9 cellular contexts compared by ENCODE assay signal in genomic region chr9:129900263-129901041, GRCh38.
DNase-seq lines count a peak whose midpoint lies in the region; ATAC-seq and TF ChIP-seq lines count a peak whose summit lies in the region.
"Had no signal": no experiment of that assay in that cellular context is flagged by ENCODE, and none has a peak within 500 bp of the region (broad histone marks: within the 10 kb centered on the region; RNA-seq: fewer than 3 reads in every experiment).

No MANE protein-coding gene starts in this region.

- no peak for TF ChIP-seq POLR2A in GM18505 (IDR thresholded peaks at IDR 0.05; ENCODE audit: borderline replicate concordance, extremely low read depth, insufficient read depth, insufficient read length)

- no peak for TF ChIP-seq CTCF in glutamatergic neuron (IDR thresholded peaks at IDR 0.05; ENCODE audit: partially characterized antibody, unreplicated experiment)

- no peaks in the 10 kb centered on the region for H3K36me3 Mint-ChIP-seq in glutamatergic neuron (ENCODE audit: unreplicated experiment)

- no peak overlapping the region for H3K4me3 Mint-ChIP-seq in glutamatergic neuron (ENCODE audit: unreplicated experiment)
- H3K4me3 Mint-ChIP-seq: nephron had no signal

- H3K4me1 Mint-ChIP-seq in glutamatergic neuron (ENCODE audit: low read depth, unreplicated experiment): peaks cover 6% of the 10 kb centered on the region
- H3K4me1 Mint-ChIP-seq: nephron had no signal

- ATAC-seq in GM18508 (IDR thresholded peaks at IDR 0.05; ENCODE audit: insufficient read depth, unreplicated experiment): peak; percentile 76
- ATAC-seq in GM21447 (IDR thresholded peaks at IDR 0.05; ENCODE audit: unreplicated experiment): peak; percentile 86
- ATAC-seq in HG03558 (IDR thresholded peaks at IDR 0.05; ENCODE audit: extremely low read depth, unreplicated experiment): peak; percentile 64
- ATAC-seq in GM18505 (IDR thresholded peaks at IDR 0.05; ENCODE audit: unreplicated experiment): no peak

- peaks cover 2% of the 10 kb centered on the region for H3K27me3 Mint-ChIP-seq in glutamatergic neuron (ENCODE audit: unreplicated experiment)

- DNase-seq in glutamatergic neuron (no peak), SW480 (ENCODE audit: low spot score) (no peak), NCI-H187 treated with DMSO at 0.1 percent for 48 hours (lab: John Stamatoyannopoulos, UW) (no peak), midbrain (lab: John Stamatoyannopoulos, UW) (no peak)

- H3K9me3 Mint-ChIP-seq in glutamatergic neuron (ENCODE audit: unreplicated experiment): no peaks in the 10 kb centered on the region
- H3K9me3 Mint-ChIP-seq: nephron had no signal

- H3K27ac Mint-ChIP-seq in glutamatergic neuron (ENCODE audit: unreplicated experiment): peak overlapping the region; percentile 82
- H3K27ac Mint-ChIP-seq: nephron had no signal
